Comparison of ENCODE assay signal across 23 cellular contexts in genomic region chr14:92631098-92631497, GRCh38.
"Had no signal": no experiment of that assay in that cellular context is flagged by ENCODE, and none has a peak within 500 bp of the region (broad histone marks: within the 10 kb centered on the region; RNA-seq: fewer than 3 reads in every experiment).

No MANE protein-coding gene starts in this region.

- DNase-seq: activated CD4-positive, alpha-beta T cell treated with anti-CD3 and anti-CD28 coated beads for 36 hours; activated CD8-positive, alpha-beta memory T cell treated with anti-CD3 and anti-CD28 coated beads, Interleukin-2, amount 50 U/mL, for 4 hours; activated CD8-positive, alpha-beta T cell treated with anti-CD3 and anti-CD28 coated beads for 36 hours; activated naive CD4-positive, alpha-beta T cell treated with anti-CD3 and anti-CD28 coated beads for 36 hours; activated naive CD8-positive, alpha-beta T cell treated with anti-CD3 and anti-CD28 coated beads for 36 hours; anterior cingulate cortex; Karpas-422; MM.1S; NCI-H1105; NCI-H1436; NCI-H1694 treated with DMSO at 0.1 percent for 48 hours; NCI-H2029 treated with DMSO at 0.1 percent for 48 hours; NCI-H345; NCI-H510A; NCI-H526 treated with DMSO at 0.1 percent for 48 hours; NCI-H82; Peyer's patch; Right ventricle myocardium superior; SJCRH30; SK-N-SH; T-helper 1 cell; WERI-Rb-1 had no signal

- H3K27ac Mint-ChIP-seq: activated CD4-positive, alpha-beta T cell treated with anti-CD3 and anti-CD28 coated beads for 36 hours; activated CD8-positive, alpha-beta T cell treated with anti-CD3 and anti-CD28 coated beads for 36 hours; activated naive CD4-positive, alpha-beta T cell treated with anti-CD3 and anti-CD28 coated beads for 36 hours; activated naive CD8-positive, alpha-beta T cell treated with anti-CD3 and anti-CD28 coated beads for 36 hours had no signal

- H3K4me3 Mint-ChIP-seq: activated CD4-positive, alpha-beta T cell treated with anti-CD3 and anti-CD28 coated beads for 36 hours; activated CD8-positive, alpha-beta T cell treated with anti-CD3 and anti-CD28 coated beads for 36 hours; activated naive CD4-positive, alpha-beta T cell treated with anti-CD3 and anti-CD28 coated beads for 36 hours; activated naive CD8-positive, alpha-beta T cell treated with anti-CD3 and anti-CD28 coated beads for 36 hours had no signal

- ATAC-seq: activated CD4-positive, alpha-beta T cell treated with anti-CD3 and anti-CD28 coated beads for 36 hours; activated CD8-positive, alpha-beta T cell treated with anti-CD3 and anti-CD28 coated beads for 36 hours; K562 had no signal

- H3K27me3 Mint-ChIP-seq: activated CD4-positive, alpha-beta T cell treated with anti-CD3 and anti-CD28 coated beads for 36 hours; activated CD8-positive, alpha-beta T cell treated with anti-CD3 and anti-CD28 coated beads for 36 hours; activated naive CD8-positive, alpha-beta T cell treated with anti-CD3 and anti-CD28 coated beads for 36 hours had no signal
